In the genomic region with DNA sequence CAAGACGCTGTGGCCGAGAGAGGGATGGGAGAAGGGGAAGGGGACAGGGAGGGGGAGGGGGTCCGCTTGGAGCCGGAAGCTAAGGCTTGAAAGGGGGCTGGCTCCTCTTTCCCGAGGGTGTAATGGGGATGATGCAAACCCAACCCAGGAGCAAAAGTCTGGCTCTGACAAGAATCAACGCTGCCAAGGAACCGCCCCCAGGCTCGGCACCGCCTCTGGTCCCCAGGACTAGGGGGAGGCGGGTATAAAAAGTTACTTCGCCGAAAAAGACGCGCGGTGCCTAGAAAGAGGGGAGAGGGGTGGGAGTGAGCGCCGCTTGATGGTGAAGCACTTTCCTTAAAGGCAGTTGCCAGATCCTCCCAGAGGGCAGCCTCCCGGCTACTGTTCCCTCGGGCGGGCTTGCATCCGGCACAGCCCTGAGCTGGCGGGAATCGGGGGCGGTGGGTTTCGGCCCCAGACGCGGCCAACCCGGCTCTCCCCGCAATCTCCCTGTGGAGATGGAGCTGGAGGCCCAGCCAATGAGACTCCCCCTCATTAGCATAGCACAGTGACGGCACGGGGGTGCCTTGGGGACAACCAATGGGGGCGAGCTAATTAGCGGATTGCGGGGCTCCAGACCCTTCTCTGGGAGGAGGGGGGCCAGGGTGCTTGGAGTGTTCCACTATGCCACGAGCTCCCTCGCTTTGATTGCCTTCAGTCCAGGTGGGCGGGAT, we compare ENCODE assay signal across 9 cellular contexts.
DNase-seq lines count a peak whose midpoint lies in the region; ATAC-seq lines count a peak whose summit lies in the region.
"Had no signal": no experiment of that assay in that cellular context is flagged by ENCODE, and none has a peak within 500 bp of the region (broad histone marks: within the 10 kb centered on the region; RNA-seq: fewer than 3 reads in every experiment).

KCNT2 (minus strand) TSS at position 40 of the 713 bp plus-strand sequence. CDS start 131 bp downstream, outside the sequence.

- H3K4me3 ChIP-seq in rectal smooth muscle tissue (ENCODE audit: low read length), result peak within 1 kb of the TSS; percentile 57
- H3K4me3 ChIP-seq: BLaER1 had no signal

- peak within 1 kb of the TSS; percentile 59 for H3K27ac ChIP-seq in rectal smooth muscle tissue (ENCODE audit: low read depth, low read length)
- H3K27ac ChIP-seq: BLaER1 had no signal

- no peak within 1 kb of the TSS for H3K9ac ChIP-seq in rectal smooth muscle tissue (ENCODE audit: low read length)
- H3K9ac ChIP-seq: BLaER1 had no signal

- H3K4me1 ChIP-seq in rectal smooth muscle tissue (ENCODE audit: control insufficient read depth, insufficient read depth, low read length), result peaks cover 2% of the 10 kb centered on the region
- H3K4me1 ChIP-seq: BLaER1 had no signal

- H3K27me3 ChIP-seq in rectal smooth muscle tissue (ENCODE audit: control insufficient read depth, insufficient read depth, low read length), result no peaks in the 10 kb centered on the region
- H3K27me3 ChIP-seq: BLaER1 had no signal

- H3K36me3 ChIP-seq in rectal smooth muscle tissue (ENCODE audit: control insufficient read depth, insufficient read depth, low read length), result no peaks in the 10 kb centered on the region
- H3K36me3 ChIP-seq: BLaER1 had no signal

- peak; percentile 2 for DNase-seq in activated CD4-positive, alpha-beta T cell treated with anti-CD3 and anti-CD28 coated beads for 48 hours
- no peak for DNase-seq in activated CD4-positive, alpha-beta T cell treated with anti-CD3 and anti-CD28 coated beads for 1 hour
- peak; percentile 92 for DNase-seq in NCI-H2227 treated with DMSO at 0.1 percent for 48 hours (lab: John Stamatoyannopoulos, UW)
- DNase-seq in astrocyte of the hippocampus (ENCODE audit: low read depth, low spot score), result peak; percentile 82
- DNase-seq in hypothalamus (lab: John Stamatoyannopoulos, UW), result peak in 34 of 51 donors; percentile 1 to 58 (median 26)
- no peak for DNase-seq in stimulated activated CD8-positive, alpha-beta memory T cell treated with anti-CD3 and anti-CD28 coated beads, Interleukin-4, amount 100 ng/mL, for 48 hours

- no peak for ATAC-seq in GM19395 (IDR thresholded peaks at IDR 0.05; ENCODE audit: unreplicated experiment)

Comparison
In these comparisons a context has a peak if more than half of its experiments do, and no peak if none do; other contexts are left out.
1. DNase-seq: peak in activated CD4-positive, alpha-beta T cell treated with anti-CD3 and anti-CD28 coated beads for 48 hours (single experiment), NCI-H2227 treated with DMSO at 0.1 percent for 48 hours (single experiment), astrocyte of the hippocampus (single experiment) and hypothalamus (34 of 51); none in activated CD4-positive, alpha-beta T cell treated with anti-CD3 and anti-CD28 coated beads for 1 hour (single experiment) and stimulated activated CD8-positive, alpha-beta memory T cell treated with anti-CD3 and anti-CD28 coated beads, Interleukin-4, amount 100 ng/mL, for 48 hours (single experiment).